9 cellular contexts compared by ENCODE assay signal in genomic region chr6:1390805-1391511, GRCh38. TPM values are rescaled to one million over a fixed set of nuclear protein-coding genes. Genes with fewer than 3 reads are reported as not detected.
DNase-seq lines count a peak whose midpoint lies in the region; ATAC-seq and TF ChIP-seq lines count a peak whose summit lies in the region.
"Had no signal": no experiment of that assay in that cellular context is flagged by ENCODE, and none has a peak within 500 bp of the region (broad histone marks: within the 10 kb centered on the region; RNA-seq: fewer than 3 reads in every experiment).

No MANE protein-coding gene starts in this region.

- DNase-seq in CD4-positive, alpha-beta memory T cell: no peak
- no peak for DNase-seq in DMS53 treated with DMSO at 0.1 percent for 48 hours (lab: John Stamatoyannopoulos, UW; ENCODE audit: unreplicated experiment)
- no peak for DNase-seq in NCI-H2196 treated with DMSO at 0.1 percent for 48 hours (lab: John Stamatoyannopoulos, UW; ENCODE audit: unreplicated experiment)
- no peak for DNase-seq in hepatic stellate cell (ENCODE audit: low spot score)

- intact Hi-C loops in CD4-positive, alpha-beta memory T cell (cut with micrococcal nuclease): no loop called here

- no peak for TF ChIP-seq CTCF in parathyroid adenoma (IDR thresholded peaks at IDR 0.05)

- H3K4me1 Mint-ChIP-seq in CD4-positive, alpha-beta memory T cell: peaks cover 7 to 38% (median 22%) of the 10 kb centered on the region in 4 donors
- peaks cover 7 to 16% (median 12%) of the 10 kb centered on the region in 3 donors for H3K4me1 Mint-ChIP-seq in IgD-negative memory B cell

- POLR2A ChIA-PET in CD4-positive, alpha-beta memory T cell (lab: Charles Lee; ENCODE audit: partially characterized antibody): no interaction called here

- peaks cover 58 to 60% of the 10 kb centered on the region in 2 donors for H3K27me3 Mint-ChIP-seq in CD4-positive, alpha-beta memory T cell
- peaks cover 48% of the 10 kb centered on the region for H3K27me3 Mint-ChIP-seq in IgD-negative memory B cell

- ATAC-seq in HG03342 (IDR thresholded peaks at IDR 0.05; ENCODE audit: unreplicated experiment): no peak

- no peaks in the 10 kb centered on the region for H3K9me3 ChIP-seq in CD4-positive, alpha-beta memory T cell (ENCODE audit: control insufficient read depth in 1 of 2, low read length in 2 of 2)
- H3K9me3 ChIP-seq in esophagus (ENCODE audit: control insufficient read depth in 2 of 2, insufficient read depth in 1 of 2, low read depth in 1 of 2, low read length in 1 of 2) (peaks cover 0 to 2% of the 10 kb centered on the region in 2 donors), parathyroid adenoma (ENCODE audit: control insufficient read depth, low read length) (no peaks in the 10 kb centered on the region)

- H3K9me3 Mint-ChIP-seq in CD4-positive, alpha-beta memory T cell: no peaks in the 10 kb centered on the region
- no peaks in the 10 kb centered on the region for H3K9me3 Mint-ChIP-seq in IgD-negative memory B cell

- H3K4me1 ChIP-seq in CD4-positive, alpha-beta memory T cell (ENCODE audit: insufficient read depth, low read length): peaks cover 10% of the 10 kb centered on the region
- H3K4me1 ChIP-seq in esophagus (ENCODE audit: control insufficient read depth in 2 of 2, insufficient read depth in 2 of 2, low read length in 1 of 2) (peaks cover 9 to 10% of the 10 kb centered on the region in 2 donors), parathyroid adenoma (no peaks in the 10 kb centered on the region)

- peaks cover 47% of the 10 kb centered on the region for H3K27me3 ChIP-seq in CD4-positive, alpha-beta memory T cell (ENCODE audit: insufficient read depth, low read length)
- H3K27me3 ChIP-seq in esophagus (ENCODE audit: control insufficient read depth in 1 of 2, insufficient read depth in 2 of 2, low read length in 2 of 2): peaks cover 5 to 24% of the 10 kb centered on the region in 2 donors
- peaks cover 14% of the 10 kb centered on the region for H3K27me3 ChIP-seq in parathyroid adenoma (ENCODE audit: control insufficient read depth, insufficient read depth, low read length)

- H3K4me3 ChIP-seq in CD4-positive, alpha-beta memory T cell (ENCODE audit: low read length in 2 of 2): no peak overlapping the region
- H3K4me3 ChIP-seq in esophagus (ENCODE audit: low read depth in 1 of 2, low read length in 2 of 2) (peak overlapping the region; percentile 60 to 69), parathyroid adenoma (ENCODE audit: low read depth, low read length) (no peak overlapping the region)

- 6% methylated on average over 48 of the region's 48 CpGs for WGBS in esophagus, 2 donors

- H3K27ac ChIP-seq in CD4-positive, alpha-beta memory T cell (ENCODE audit: low read depth, low read length): no peak overlapping the region
- H3K27ac ChIP-seq in esophagus (ENCODE audit: low read depth in 2 of 2, low read length in 1 of 2): peak overlapping the region; percentile 76 to 79
- H3K27ac ChIP-seq in parathyroid adenoma: no peak overlapping the region
- H3K27ac ChIP-seq: epithelial cell of prostate had no signal

- CTCF ChIA-PET in CD4-positive, alpha-beta memory T cell (lab: Charles Lee; ENCODE audit: partially characterized antibody): no interaction called here

- H3K36me3 Mint-ChIP-seq in CD4-positive, alpha-beta memory T cell: no peaks in the 10 kb centered on the region
- H3K36me3 Mint-ChIP-seq in IgD-negative memory B cell: peaks cover 1% of the 10 kb centered on the region

- H2AFZ ChIP-seq in parathyroid adenoma: no peak overlapping the region

- no peak overlapping the region for H3K9ac ChIP-seq in parathyroid adenoma

- no peaks in the 10 kb centered on the region for H3K36me3 ChIP-seq in CD4-positive, alpha-beta memory T cell (ENCODE audit: insufficient read depth, low read length)
- H3K36me3 ChIP-seq in esophagus (ENCODE audit: control insufficient read depth in 2 of 2, insufficient read depth in 2 of 2, low read length in 1 of 2) (no peaks in the 10 kb centered on the region), parathyroid adenoma (ENCODE audit: control insufficient read depth, insufficient read depth, low read length) (no peaks in the 10 kb centered on the region)

- H3K27ac Mint-ChIP-seq in CD4-positive, alpha-beta memory T cell: no peak overlapping the region
- H3K27ac Mint-ChIP-seq in IgD-negative memory B cell: peak overlapping the region in 1 of 3 donors; percentile 38

- H3K79me2 ChIP-seq in parathyroid adenoma: no peaks in the 10 kb centered on the region

- H3K4me3 Mint-ChIP-seq in CD4-positive, alpha-beta memory T cell: peak overlapping the region in 6 of 8 donors; percentile 12 to 67 (median 50)
- H3K4me3 Mint-ChIP-seq in IgD-negative memory B cell: peak overlapping the region; percentile 27 to 78 (median 54)

- peak overlapping the region; percentile 38 for H3K4me2 ChIP-seq in parathyroid adenoma (ENCODE audit: low read length)

RNA-seq across cellular contexts. Expression of gene FOXF2, which starts 1.6 kb away (rescaled TPM):
- total RNA-seq in CD4-positive, alpha-beta memory T cell: not detected
- not detected for polyA plus RNA-seq in CD4-positive, alpha-beta memory T cell
- polyA plus RNA-seq in IgD-negative memory B cell: not detected
- polyA plus RNA-seq in esophagus: 1 to 10 TPM; 2.3 to 8.1 TPM

Comparison
In these comparisons a context has a peak if more than half of its experiments do, and no peak if none do; other contexts are left out.
1. H3K27ac ChIP-seq: peak in esophagus (2 of 2); none in CD4-positive, alpha-beta memory T cell (single experiment) and parathyroid adenoma (single experiment).
2. H3K4me3 ChIP-seq: peak in esophagus (2 of 2); none in CD4-positive, alpha-beta memory T cell (0 of 2) and parathyroid adenoma (single experiment).